ENCODE assay signal across 9 cellular contexts in genomic region chr1:157878059-157878458, GRCh38. TPM values are rescaled to one million over a fixed set of nuclear protein-coding genes. Genes with fewer than 3 reads are reported as not detected.
A peak's percentile ranks its signal among the peaks of the same experiment; 100 is the strongest.
DNase-seq lines count a peak whose midpoint lies in the region; ATAC-seq, FAIRE-seq and TF ChIP-seq lines count a peak whose summit lies in the region.
"Had no signal": no experiment of that assay in that cellular context is flagged by ENCODE, and none has a peak within 500 bp of the region (broad histone marks: within the 10 kb centered on the region; RNA-seq: fewer than 3 reads in every experiment).

No MANE protein-coding gene starts in this region.

- intact Hi-C loops in GM12878 (cut with micrococcal nuclease; ENCODE audit: unreplicated experiment), result loop anchor here (10.0 kb wide), 1 partner anchor 247 kb away; a partner anchor contains a TSS
- intact Hi-C loops in CD4-positive, alpha-beta memory T cell (cut with micrococcal nuclease), result no loop called here

- peaks cover 0 to 6% (median 0%) of the 10 kb centered on the region in 8 donors for H3K9me3 Mint-ChIP-seq in CD4-positive, alpha-beta memory T cell
- peaks cover 0 to under 1% of the 10 kb centered on the region in 2 donors for H3K9me3 Mint-ChIP-seq in effector memory CD8-positive, alpha-beta T cell

- H3K36me3 ChIP-seq in GM12878 (ENCODE audit: control insufficient read depth in 2 of 2, insufficient read depth in 2 of 2, low read length in 1 of 2), result no peaks in the 10 kb centered on the region
- H3K36me3 ChIP-seq in CD4-positive, alpha-beta memory T cell (ENCODE audit: insufficient read depth, low read length), result no peaks in the 10 kb centered on the region

- no peak overlapping the region for H3K27ac Mint-ChIP-seq in CD4-positive, alpha-beta memory T cell
- no peak overlapping the region for H3K27ac Mint-ChIP-seq in effector memory CD8-positive, alpha-beta T cell

- H3K4me1 Mint-ChIP-seq in CD4-positive, alpha-beta memory T cell, result no peaks in the 10 kb centered on the region
- no peaks in the 10 kb centered on the region for H3K4me1 Mint-ChIP-seq in effector memory CD8-positive, alpha-beta T cell (ENCODE audit: low read depth in 2 of 2)

- no peak overlapping the region for H3K27ac ChIP-seq in GM12878 (ENCODE audit: control insufficient read depth, insufficient read depth)
- no peak overlapping the region for H3K27ac ChIP-seq in CD4-positive, alpha-beta memory T cell (ENCODE audit: low read depth, low read length)

- CTCF ChIA-PET in GM12878 (lab: Yijun Ruan, JAX), result interaction anchor here (0.8 to 1.6 kb wide), 10 partner anchors 8 to 683 kb away, joined by 3 to 8 read pairs (median 4); no protein-coding TSS in a partner anchor
- CTCF ChIA-PET in CD4-positive, alpha-beta memory T cell (lab: Charles Lee; ENCODE audit: partially characterized antibody), result no interaction called here

- DNase-seq in G401 (ENCODE audit: low spot score) (peak; percentile 1), NAMALWA (ENCODE audit: low spot score) (peak; percentile 68), GM12878 (ENCODE audit: low read depth, low spot score) (no peak), lung microvascular endothelial cell (ENCODE audit: low read depth in 2 of 2) (peak; percentile 52 to 65), NCI-H1417 treated with DMSO at 0.1 percent for 48 hours (lab: John Stamatoyannopoulos, UW) (no peak)
- no peak for DNase-seq in CD4-positive, alpha-beta memory T cell
- no peak for DNase-seq in effector memory CD8-positive, alpha-beta T cell

- no peak overlapping the region for H3K4me2 ChIP-seq in GM12878 (ENCODE audit: control insufficient read depth, insufficient read depth)

- TF ChIP-seq POLR2A in GM12878 (IDR thresholded peaks at IDR 0.05; ENCODE audit: low read depth, low read length), result no peak

- POLR2A ChIA-PET in GM12878 (lab: Charles Lee), result no interaction called here
- POLR2A ChIA-PET in CD4-positive, alpha-beta memory T cell (lab: Charles Lee; ENCODE audit: partially characterized antibody), result no interaction called here

- no peaks in the 10 kb centered on the region for H4K20me1 ChIP-seq in GM12878 (ENCODE audit: control insufficient read depth, insufficient read depth)

- peak; percentile 34 to 47 (median 45); a peak in 4 of 6 replicates for TF ChIP-seq CTCF in GM12878 (IDR thresholded peaks at IDR 0.05 in 2 of 3, conservative IDR thresholded peaks at IDR 0.05 in 1 of 3; ENCODE audit: control insufficient read depth in 2 of 3, extremely low read depth in 1 of 3, insufficient read depth in 1 of 3, low read depth in 3 of 3, low read length in 3 of 3)

- in situ Hi-C loops in G401 (cut with HindIII; ENCODE audit: low sequenced_read_pairs) (no loop called here), GM12878 (cut with MboI) (no loop called here)

- no TSS peak for BruUV-seq in GM12878 (replicated peaks; lab: Mats Ljungman, UMichigan)

- WGBS in GM12878 (ENCODE audit: insufficient coverage, insufficient replicate concordance, low lambda C conversion rate, missing lambda C conversion rate), result 26% methylated on average over 4 of the region's 4 CpGs

- no peak for TF ChIP-seq EP300 in GM12878 (IDR thresholded peaks at IDR 0.05; ENCODE audit: borderline replicate concordance in 1 of 2, control insufficient read depth in 1 of 2, low read depth in 2 of 2, low read length in 2 of 2)

- H3K4me1 ChIP-seq in GM12878 (ENCODE audit: control insufficient read depth, insufficient read depth, low read length), result no peaks in the 10 kb centered on the region
- no peaks in the 10 kb centered on the region for H3K4me1 ChIP-seq in CD4-positive, alpha-beta memory T cell (ENCODE audit: insufficient read depth, low read length)

- no peaks in the 10 kb centered on the region for H3K9me3 ChIP-seq in GM12878 (replicated peaks; ENCODE audit: control insufficient read depth, insufficient read depth, low read length)
- H3K9me3 ChIP-seq in CD4-positive, alpha-beta memory T cell (ENCODE audit: control insufficient read depth in 1 of 2, low read length in 2 of 2), result no peaks in the 10 kb centered on the region

- peak; percentile 69 for TF ChIP-seq RAD21 in GM12878 (IDR thresholded peaks at IDR 0.05; ENCODE audit: insufficient read depth, low read depth, low read length)

- no peaks in the 10 kb centered on the region for H3K79me2 ChIP-seq in GM12878 (ENCODE audit: control insufficient read depth, insufficient read depth, low read length)

- RAD21 ChIA-PET in GM12878 (lab: Charles Lee; ENCODE audit: unreplicated experiment), result interaction anchor here (0.6 to 1.2 kb wide), 2 partner anchors 71 to 247 kb away, joined by 3 read pairs; no protein-coding TSS in a partner anchor

- peaks cover 5 to 8% of the 10 kb centered on the region in 2 donors for H3K27me3 Mint-ChIP-seq in CD4-positive, alpha-beta memory T cell
- peaks cover 25 to 32% of the 10 kb centered on the region in 2 donors for H3K27me3 Mint-ChIP-seq in effector memory CD8-positive, alpha-beta T cell

- ATAC-seq in GM12878, result peak; percentile 70
- no peak for ATAC-seq in GM18519 (IDR thresholded peaks at IDR 0.05; ENCODE audit: low FRiP score, unreplicated experiment)
- ATAC-seq in effector memory CD8-positive, alpha-beta T cell (replicated peaks), result no peak

- H3K36me3 Mint-ChIP-seq in CD4-positive, alpha-beta memory T cell, result no peaks in the 10 kb centered on the region
- H3K36me3 Mint-ChIP-seq in effector memory CD8-positive, alpha-beta T cell (ENCODE audit: insufficient read depth), result no peaks in the 10 kb centered on the region

- FAIRE-seq in GM12878 (lab: Jason Lieb, UNC), result peak; percentile 52

- no peak overlapping the region for H3K4me3 ChIP-seq in GM12878
- no peak overlapping the region for H3K4me3 ChIP-seq in CD4-positive, alpha-beta memory T cell (ENCODE audit: low read length in 2 of 2)

- no peak overlapping the region for H3K9ac ChIP-seq in GM12878 (ENCODE audit: control insufficient read depth, insufficient read depth, low read length)

- H3K4me3 Mint-ChIP-seq in CD4-positive, alpha-beta memory T cell, result no peak overlapping the region
- no peak overlapping the region for H3K4me3 Mint-ChIP-seq in effector memory CD8-positive, alpha-beta T cell

- H2AFZ ChIP-seq in GM12878 (ENCODE audit: control insufficient read depth, low read depth, low read length), result no peak overlapping the region

- H3K27me3 ChIP-seq in GM12878 (replicated peaks in 1 of 2; ENCODE audit: control insufficient read depth in 2 of 2, insufficient read depth in 2 of 2, low read length in 1 of 2), result no peaks in the 10 kb centered on the region
- H3K27me3 ChIP-seq in CD4-positive, alpha-beta memory T cell (ENCODE audit: insufficient read depth, low read length), result no peaks in the 10 kb centered on the region

- SMC1A ChIA-PET in GM12878 (lab: Charles Lee; ENCODE audit: uncharacterized antibody, unreplicated experiment), result interaction anchor here (1.0 to 1.3 kb wide), 2 partner anchors 71 to 247 kb away, joined by 3 read pairs; no protein-coding TSS in a partner anchor

TF ChIP-seq in GM12878, 131 proteins besides CTCF, POLR2A, EP300 and RAD21:
- TF ChIP-seq LARP7 (IDR thresholded peaks at IDR 0.05) (no peak), ATF3 (IDR thresholded peaks at IDR 0.05; ENCODE audit: borderline replicate concordance, extremely low read depth, low read depth, low read length) (no peak), SMC3 (IDR thresholded peaks at IDR 0.05; ENCODE audit: borderline replicate concordance, low read length) (peak; percentile 52; the same call in 1 of the 2 replicates)

RNA-seq across cellular contexts. Expression of gene CD5L, which starts 36.5 kb away (rescaled TPM):
- not detected in 2 replicates for total RNA-seq in G401 (2014; rRNA removed; shearing (Covaris generic))
- 0.93 and 0.94 TPM in 2 replicates for total RNA-seq in GM12878 (2013; cell fraction: nucleolus; rRNA removed)
- total RNA-seq in GM12878 (2014; rRNA removed) (0.27 and 0.28 TPM in 2 replicates), GM12878 (2014; rRNA removed; fragmentation: Illumina TruSeq; extraction: Trizol) (0.45 and 0.46 TPM in 2 replicates), GM12878 (2021) (0.10 and 0.43 TPM in 2 replicates), lung microvascular endothelial cell (not detected in 2 replicates)
- polyA plus RNA-seq in GM12878 (2011; ENCODE audit: low read depth), result not detected
- polyA plus RNA-seq in GM12878 (2011; rRNA removed) (0.14 and 0.20 TPM in 2 replicates), GM12878 (2014; fragmentation: Illumina TruSeq; extraction: Trizol) (0.15 and 0.40 TPM in 2 replicates), GM12878 (2014; fragmentation: Nextera tagmentation; extraction: Ambion mirVana) (under 1 TPM; 0.53 to 0.57 TPM), GM12878 (2014; rRNA removed) (0.20 and 0.44 TPM in 2 replicates), GM12878 (2016; fragmentation: Nextera tagmentation; extraction: Ambion mirVana) (under 1 TPM; 0.16 to 0.33 TPM)
- 0.17 and 0.19 TPM in 2 replicates for polyA plus RNA-seq in GM12878 (2011; cell fraction: cytosol; rRNA removed)
- 0.25 and 0.26 TPM in 2 replicates for polyA plus RNA-seq in GM12878 (2011; cell fraction: nucleus; rRNA removed)
- not detected in 2 replicates for polyA plus RNA-seq in GM12878 (2012)
- 1.3 and 1.4 TPM in 2 replicates for polyA minus RNA-seq in GM12878 (2011; rRNA and poly(A)+ RNA removed)
- polyA minus RNA-seq in GM12878 (2011; cell fraction: cytosol; rRNA and poly(A)+ RNA removed), result not detected in 2 replicates
- 1.8 and 1.9 TPM in 2 replicates for polyA minus RNA-seq in GM12878 (2011; cell fraction: nucleus; rRNA and poly(A)+ RNA removed)
- not detected for total RNA-seq in CD4-positive, alpha-beta memory T cell
- not detected for polyA plus RNA-seq in CD4-positive, alpha-beta memory T cell
- total RNA-seq: T-helper 1 cell treated with Interleukin-12 subunit alpha and Interleukin-12 subunit beta and Interleukin-4 antibody, amounts not matched to agents 30 ng/mL and 1 ng/mL, for 36 hours had no signal

RNA-seq across cellular contexts. Expression of gene FCRL1, which starts 58.1 kb away (rescaled TPM):
- not detected in 2 replicates for total RNA-seq in G401 (2014; rRNA removed; shearing (Covaris generic))
- 1.6 and 2.0 TPM in 2 replicates for total RNA-seq in GM12878 (2013; cell fraction: nucleolus; rRNA removed)
- total RNA-seq in GM12878 (2014; rRNA removed), result 0.76 and 0.85 TPM in 2 replicates
- 0.81 and 1.2 TPM in 2 replicates for total RNA-seq in GM12878 (2014; rRNA removed; fragmentation: Illumina TruSeq; extraction: Trizol)
- 0.85 and 0.90 TPM in 2 replicates for total RNA-seq in GM12878 (2021)
- 0.28 TPM for polyA plus RNA-seq in GM12878 (2011; ENCODE audit: low read depth)
- 2.2 and 2.3 TPM in 2 replicates for polyA plus RNA-seq in GM12878 (2011; rRNA removed)
- polyA plus RNA-seq in GM12878 (2011; cell fraction: cytosol; rRNA removed), result 0.70 and 1.2 TPM in 2 replicates
- 4.4 and 5.0 TPM in 2 replicates for polyA plus RNA-seq in GM12878 (2011; cell fraction: nucleus; rRNA removed)
- polyA plus RNA-seq in GM12878 (2012), result 0.07 and 0.42 TPM in 2 replicates
- 1.2 and 1.5 TPM in 2 replicates for polyA plus RNA-seq in GM12878 (2014; fragmentation: Illumina TruSeq; extraction: Trizol)
- polyA plus RNA-seq in GM12878 (2014; fragmentation: Nextera tagmentation; extraction: Ambion mirVana), result under 1 TPM; 0.23 to 0.68 TPM
- 1.5 and 2.4 TPM in 2 replicates for polyA plus RNA-seq in GM12878 (2014; rRNA removed)
- not detected for polyA plus RNA-seq in GM12878 (2016; fragmentation: Nextera tagmentation; extraction: Ambion mirVana)
- 0.98 and 2.9 TPM in 2 replicates for polyA minus RNA-seq in GM12878 (2011; rRNA and poly(A)+ RNA removed)
- not detected in 2 replicates for polyA minus RNA-seq in GM12878 (2011; cell fraction: cytosol; rRNA and poly(A)+ RNA removed)
- 2.3 and 4.3 TPM in 2 replicates for polyA minus RNA-seq in GM12878 (2011; cell fraction: nucleus; rRNA and poly(A)+ RNA removed)
- total RNA-seq in lung microvascular endothelial cell, result not detected in 2 replicates
- total RNA-seq in CD4-positive, alpha-beta memory T cell, result not detected
- under 1 TPM; 0.23 to 0.75 TPM for polyA plus RNA-seq in CD4-positive, alpha-beta memory T cell
- total RNA-seq: T-helper 1 cell treated with Interleukin-12 subunit alpha and Interleukin-12 subunit beta and Interleukin-4 antibody, amounts not matched to agents 30 ng/mL and 1 ng/mL, for 36 hours had no signal

Comparison
In these comparisons a context has a peak if more than half of its experiments do, and no peak if none do; other contexts are left out.
1. DNase-seq: peak in G401 (single experiment), NAMALWA (single experiment) and lung microvascular endothelial cell (2 of 2); none in GM12878 (single experiment), NCI-H1417 treated with DMSO at 0.1 percent for 48 hours (single experiment), CD4-positive, alpha-beta memory T cell (0 of 5) and effector memory CD8-positive, alpha-beta T cell (0 of 3).